Comparison of ENCODE assay signal across 8 cellular contexts in the genomic region with DNA sequence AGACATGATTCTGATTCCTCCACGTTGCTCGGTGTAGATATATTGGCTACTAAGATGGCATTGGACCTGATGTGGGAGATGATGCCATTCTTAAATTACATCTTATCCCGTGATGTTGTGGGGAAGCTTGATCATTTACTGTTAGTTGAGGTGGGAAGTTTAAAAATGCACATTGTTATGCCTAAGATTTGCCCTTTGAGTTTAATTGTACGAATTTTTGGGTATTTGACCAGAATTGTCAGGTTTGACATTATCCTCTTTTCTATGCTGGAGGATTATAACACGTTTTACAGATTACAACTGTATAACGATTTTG. TPM values are rescaled to one million over a fixed set of nuclear protein-coding genes. Genes with fewer than 3 reads are reported as not detected.
DNase-seq lines count a peak whose midpoint lies in the region; ATAC-seq, FAIRE-seq and TF ChIP-seq lines count a peak whose summit lies in the region.

No MANE protein-coding gene starts in this region.

- no peaks in the 10 kb centered on the region for H3K9me3 ChIP-seq in CD8-positive, alpha-beta T cell (ENCODE audit: low read length)
- H3K9me3 ChIP-seq in Panc1 (ENCODE audit: control insufficient read depth, insufficient read depth, low read depth, low read length) (no peaks in the 10 kb centered on the region), ovary (no peaks in the 10 kb centered on the region)

- peaks cover 25% of the 10 kb centered on the region for H3K36me3 Mint-ChIP-seq in CD8-positive, alpha-beta T cell

- POLR2A ChIA-PET in CD8-positive, alpha-beta T cell (lab: Charles Lee) = interaction anchor here (2.3 to 2.6 kb wide), 2 partner anchors 19 to 26 kb away, joined by 12 to 26 read pairs; no protein-coding TSS in a partner anchor
- POLR2A ChIA-PET in Panc1 (lab: Charles Lee) = interaction anchor here (0.6 kb wide), 1 partner anchor 117 kb away, joined by 3 read pairs; no protein-coding TSS in a partner anchor

- no peak for ATAC-seq in CD8-positive, alpha-beta T cell
- ATAC-seq in Panc1 = no peak

- FAIRE-seq in GM12891 (lab: Jason Lieb, UNC) = no peak

- 1% methylated on average over 6 of the region's 6 CpGs for WGBS in ovary, 3 donors

- no peak for TF ChIP-seq EP300 in ovary (IDR thresholded peaks at IDR 0.05)

- peak overlapping the region; percentile 93 for H3K4me3 ChIP-seq in CD8-positive, alpha-beta T cell (ENCODE audit: low read depth, low read length)
- H3K4me3 ChIP-seq in Panc1 (ENCODE audit: low read depth in 2 of 2, low read length in 2 of 2) = peak overlapping the region; percentile 81 to 98
- H3K4me3 ChIP-seq in epithelial cell of proximal tubule (ENCODE audit: low read depth, low read length) = peak overlapping the region; percentile 79
- H3K4me3 ChIP-seq in ovary = peak overlapping the region; percentile 54

- H3K4me1 ChIP-seq in CD8-positive, alpha-beta T cell (ENCODE audit: insufficient read depth, low read length) = peaks cover 47% of the 10 kb centered on the region
- peaks cover 28% of the 10 kb centered on the region for H3K4me1 ChIP-seq in Panc1 (ENCODE audit: control insufficient read depth, insufficient read depth, low read length)
- H3K4me1 ChIP-seq in ovary (ENCODE audit: insufficient read depth) = peaks cover 13% of the 10 kb centered on the region

- TF ChIP-seq POLR2A in ovary (IDR thresholded peaks at IDR 0.05) (no peak), GM12891 (IDR thresholded peaks at IDR 0.05; ENCODE audit: low read depth, low read length) (no peak)

- no peaks in the 10 kb centered on the region for H3K36me3 ChIP-seq in CD8-positive, alpha-beta T cell (ENCODE audit: insufficient read depth, low read length)
- H3K36me3 ChIP-seq in Panc1 (ENCODE audit: control insufficient read depth, insufficient read depth, low read length) (peaks cover 7% of the 10 kb centered on the region), ovary (no peaks in the 10 kb centered on the region)

- no peak for TF ChIP-seq CTCF in CD8-positive, alpha-beta T cell (IDR thresholded peaks at IDR 0.05)
- TF ChIP-seq CTCF in Panc1 (IDR thresholded peaks at IDR 0.05) = no peak
- TF ChIP-seq CTCF in epithelial cell of proximal tubule (conservative IDR thresholded peaks at IDR 0.05; ENCODE audit: low read depth, low read length) = no peak
- TF ChIP-seq CTCF in ovary (IDR thresholded peaks at IDR 0.05) = no peak

- H3K27ac ChIP-seq in CD8-positive, alpha-beta T cell (ENCODE audit: low read depth, low read length) = peak overlapping the region; percentile 92
- H3K27ac ChIP-seq in Panc1 (ENCODE audit: low read length) = peak overlapping the region; percentile 99
- peak overlapping the region in 1 of 2 donors; percentile 99 for H3K27ac ChIP-seq in ovary

- no peaks in the 10 kb centered on the region for H3K27me3 Mint-ChIP-seq in CD8-positive, alpha-beta T cell (ENCODE audit: low read depth)

- H3K27ac Mint-ChIP-seq in CD8-positive, alpha-beta T cell = peak overlapping the region; percentile 98

- H3K27me3 ChIP-seq in CD8-positive, alpha-beta T cell (ENCODE audit: insufficient read depth, low read length) = no peaks in the 10 kb centered on the region
- H3K27me3 ChIP-seq in Panc1 (ENCODE audit: control insufficient read depth, insufficient read depth, low read length) (no peaks in the 10 kb centered on the region), ovary (no peaks in the 10 kb centered on the region)

- H3K9me3 Mint-ChIP-seq in CD8-positive, alpha-beta T cell = no peaks in the 10 kb centered on the region

- no TSS peak for BruUV-seq in Panc1 (replicated peaks; lab: Mats Ljungman, UMichigan)

- peaks cover 65% of the 10 kb centered on the region for H3K4me1 Mint-ChIP-seq in CD8-positive, alpha-beta T cell (ENCODE audit: low read depth)

- intact Hi-C loops in CD8-positive, alpha-beta T cell (cut with DNase I, micrococcal nuclease) = loop anchor here (2.0 to 10.0 kb wide), 9 partner anchors 20 to 1777 kb away; a partner anchor contains a TSS
- intact Hi-C loops in Panc1 (cut with micrococcal nuclease; ENCODE audit: unreplicated experiment) = no loop called here
- intact Hi-C loops in ovary (cut with DNase I) = no loop called here

- DNase-seq in CD8-positive, alpha-beta T cell = no peak
- no peak for DNase-seq in Panc1 (ENCODE audit: low read depth, low spot score)
- DNase-seq in epithelial cell of proximal tubule (ENCODE audit: low read depth) = no peak
- no peak for DNase-seq in ovary
- DNase-seq in GM12891 (ENCODE audit: insufficient read length, low spot score) = no peak
- no peak for DNase-seq in NCI-H2107 treated with DMSO at 0.1 percent for 48 hours (lab: John Stamatoyannopoulos, UW; ENCODE audit: unreplicated experiment)
- no peak for DNase-seq in stimulated activated CD4-positive, alpha-beta T cell treated with anti-CD3 and anti-CD28 coated beads, Interleukin-4, amount 100 ng/mL, for 4 hours
- DNase-seq in stimulated activated CD8-positive, alpha-beta memory T cell treated with anti-CD3 and anti-CD28 coated beads, Interleukin-4, amount 100 ng/mL, for 48 hours = no peak

- in situ Hi-C loops in Panc1 (cut with HindIII; ENCODE audit: low pct_unique_long_range_greater_than_20kb, low sequenced_read_pairs) = no loop called here

- H3K4me3 Mint-ChIP-seq in CD8-positive, alpha-beta T cell = peak overlapping the region; percentile 98

- CTCF ChIA-PET in CD8-positive, alpha-beta T cell (lab: Charles Lee) = interaction anchor here (0.6 to 2.7 kb wide), 3 partner anchors 24 to 89 kb away, joined by 4 to 19 read pairs (median 7); no protein-coding TSS in a partner anchor
- CTCF ChIA-PET in Panc1 (lab: Charles Lee) = interaction anchor here (0.8 kb wide), 1 partner anchor 26 kb away, joined by 3 read pairs; no protein-coding TSS in a partner anchor

TF ChIP-seq in GM12891, 5 proteins besides CTCF, POLR2A, EP300 and RAD21:
- no peak for TF ChIP-seq SPI1 (IDR thresholded peaks at IDR 0.05; ENCODE audit: low read depth, low read length)
- TF ChIP-seq POLR2AphosphoS5 (IDR thresholded peaks at IDR 0.05; ENCODE audit: low read depth, low read length) = no peak
- no peak for TF ChIP-seq TAF1 (IDR thresholded peaks at IDR 0.05; ENCODE audit: low read depth, low read length)
- TF ChIP-seq PAX5 (IDR thresholded peaks at IDR 0.05; ENCODE audit: insufficient read depth, low read length, severe bottlenecking) = no peak
- TF ChIP-seq POU2F2 (IDR thresholded peaks at IDR 0.05; ENCODE audit: low read depth, low read length) = no peak

RNA-seq across cellular contexts. Expression of a gene that starts 1.6 kb away (rescaled TPM):
- 10 to 100 TPM; 89.7 to 90.6 TPM for total RNA-seq in CD8-positive, alpha-beta T cell
- total RNA-seq in Panc1 (2021; ENCODE audit: unreplicated experiment) (34.8 TPM), epithelial cell of proximal tubule (19.9 and 20.2 TPM in 2 replicates), ovary (10 to 100 TPM; 30.3 to 83.2 (median 55.9) TPM)
- polyA plus RNA-seq in Panc1 (2012; ENCODE audit: insufficient read length) = 17.6 TPM
- 10 to 100 TPM; 15.8 to 32.9 TPM for polyA plus RNA-seq in ovary
- polyA plus RNA-seq in GM12891 (2012; ENCODE audit: low read depth, missing spikeins) = 11.4 TPM

RNA-seq across cellular contexts. Expression of a gene that starts 49.6 kb away (rescaled TPM):
- total RNA-seq in CD8-positive, alpha-beta T cell = 1 to 10 TPM; 7.6 to 7.9 TPM
- total RNA-seq in Panc1 (2021; ENCODE audit: unreplicated experiment) = 68.7 TPM
- 42.4 TPM for polyA plus RNA-seq in Panc1 (2012; ENCODE audit: insufficient read length)
- 14.9 and 55.0 TPM in 2 replicates for total RNA-seq in epithelial cell of proximal tubule
- total RNA-seq in ovary = 10 to 100 TPM in 5 of 7 donors, 1 to 10 TPM in 2; 6.3 to 21.8 (median 12.0) TPM
- polyA plus RNA-seq in ovary = 10 to 100 TPM; 10.9 to 13.9 TPM
- 26.1 TPM for polyA plus RNA-seq in GM12891 (2012; ENCODE audit: low read depth, missing spikeins)

Comparison
In these comparisons a context has a peak if more than half of its experiments do, and no peak if none do; other contexts are left out.
1. intact Hi-C loops: an anchor here in CD8-positive, alpha-beta T cell (2.0 to 10.0 kb wide); none called in Panc1 and ovary.